In genomic region chrX:129667412-129667811, GRCh38 we compare ENCODE assay signal across 28 cellular contexts. TPM values are rescaled to one million over a fixed set of nuclear protein-coding genes. Genes with fewer than 3 reads are reported as not detected.
"Had no signal": no experiment of that assay in that cellular context is flagged by ENCODE, and none has a peak within 500 bp of the region (broad histone marks: within the 10 kb centered on the region; RNA-seq: fewer than 3 reads in every experiment).

No MANE protein-coding gene starts in this region.

- H3K9ac ChIP-seq: neural progenitor cell had no signal

- H3K27ac ChIP-seq: esophagus squamous epithelium, neural progenitor cell, prostate gland, right atrium auricular region, suprapubic skin, transverse colon, upper lobe of right lung, uterus had no signal

- H3K36me3 ChIP-seq: esophagus squamous epithelium, heart right ventricle, neural progenitor cell, prostate gland, right atrium auricular region, suprapubic skin, transverse colon, upper lobe of right lung, uterus had no signal

- DNase-seq: dermis blood vessel endothelial cell; effector memory CD4-positive, alpha-beta T cell; erythroblast; esophagus squamous epithelium; foreskin melanocyte; glutamatergic neuron; heart right ventricle; hypothalamus; mesenchymal stem cell; midbrain; naive thymus-derived CD4-positive, alpha-beta T cell; stimulated activated CD4-positive, alpha-beta T cell treated with anti-CD3 and anti-CD28 coated beads, Interleukin-12 subunit alpha, Interleukin-12 subunit beta, amount 100 ng/mL, for 4 hours; stimulated activated CD4-positive, alpha-beta T cell treated with anti-CD3 and anti-CD28 coated beads, Interleukin-1b, Interleukin-23, amount 100 ng/mL, for 48 hours; stimulated activated CD4-positive, alpha-beta T cell treated with anti-CD3 and anti-CD28 coated beads, Interleukin-4, amount 100 ng/mL, for 1 hour; stimulated activated CD8-positive, alpha-beta memory T cell treated with anti-CD3 and anti-CD28 coated beads, Interleukin-4, amount 100 ng/mL, for 48 hours; stimulated activated naive CD4-positive, alpha-beta T cell; stimulated activated naive CD8-positive, alpha-beta T cell treated with anti-CD3 and anti-CD28 coated beads, Interleukin-15, amount 100 ng/mL, for 72 hours; transverse colon; upper lobe of right lung; uterus had no signal

- H2AFZ ChIP-seq: neural progenitor cell had no signal

- ATAC-seq: heart right ventricle; naive thymus-derived CD4-positive, alpha-beta T cell; sciatic nerve; stimulated activated naive CD8-positive, alpha-beta T cell treated with anti-CD3 and anti-CD28 coated beads, Interleukin-15, amount 100 ng/mL, for 72 hours; upper lobe of right lung had no signal

- H3K4me1 ChIP-seq: esophagus squamous epithelium, neural progenitor cell, prostate gland, right atrium auricular region, transverse colon, upper lobe of right lung, uterus had no signal

- H3K9me3 ChIP-seq: esophagus squamous epithelium, prostate gland, suprapubic skin, transverse colon, upper lobe of right lung, uterus had no signal

- H3K4me3 ChIP-seq: coronary artery, esophagus squamous epithelium, heart right ventricle, lung, neural progenitor cell, prostate gland, right atrium auricular region, smooth muscle cell, suprapubic skin, transverse colon, upper lobe of right lung, uterus had no signal

- H3K27me3 ChIP-seq: esophagus squamous epithelium, neural progenitor cell, right atrium auricular region, suprapubic skin, transverse colon, upper lobe of right lung, uterus had no signal

- H3K4me2 ChIP-seq: neural progenitor cell, smooth muscle cell had no signal

RNA-seq across cellular contexts. Expression of gene APLN, which starts 12.7 kb away (rescaled TPM):
- total RNA-seq: transverse colon had no signal
- polyA plus RNA-seq: naive thymus-derived CD4-positive, alpha-beta T cell had no signal
